35 cellular contexts compared by ENCODE assay signal in genomic region chr12:113981876-113982275, GRCh38. TPM values are rescaled to one million over a fixed set of nuclear protein-coding genes. Genes with fewer than 3 reads are reported as not detected.
DNase-seq lines count a peak whose midpoint lies in the region; ATAC-seq and TF ChIP-seq lines count a peak whose summit lies in the region.
"Had no signal": no experiment of that assay in that cellular context is flagged by ENCODE, and none has a peak within 500 bp of the region (broad histone marks: within the 10 kb centered on the region; RNA-seq: fewer than 3 reads in every experiment).

No MANE protein-coding gene starts in this region.

- H3K27ac ChIP-seq in SJSA1 (no peak overlapping the region), aorta (ENCODE audit: low read depth in 1 of 2, low read length in 2 of 2) (no peak overlapping the region)
- H3K27ac ChIP-seq: 22Rv1; A549; BLaER1; BLaER1 treated with 17β-estradiol and CSF1 and Interleukin-3, amounts not matched to agents 10 nM and 100 nM; C4-2B had no signal

- 89 to 93% methylated on average over 3 of the region's 3 CpGs for WGBS in aorta, 2 donors

- TF ChIP-seq CTCF in WTC11 (IDR thresholded peaks at IDR 0.05) = no peak

- peak; percentile 27 to 55 for DNase-seq in NCI-H526 (lab: John Stamatoyannopoulos, UW)
- no peak for DNase-seq in NCI-H526 treated with DMSO at 0.1 percent for 48 hours (lab: John Stamatoyannopoulos, UW)
- DNase-seq in SJSA1 (ENCODE audit: low read depth in 1 of 2, low spot score in 2 of 2) = peak; percentile 72 to 94
- peak; percentile 12 for DNase-seq in WTC11 (ENCODE audit: low spot score)
- peak in 1 of 2 donors; percentile 74 for DNase-seq in aorta
- no peak for DNase-seq in NCI-H345 (lab: John Stamatoyannopoulos, UW)
- DNase-seq in DMS114 treated with DMSO at 0.1 percent for 48 hours (lab: John Stamatoyannopoulos, UW; ENCODE audit: unreplicated experiment) = no peak
- DNase-seq: 8988T; ACHN; AML-193; BE2C; C1 segment of cervical spinal cord; Caco-2; Calu3; CD4-positive, alpha-beta memory T cell; CD4-positive, alpha-beta T cell; CD4-positive, CD25-positive, alpha-beta regulatory T cell; CD8-positive, alpha-beta memory T cell; CD8-positive, alpha-beta T cell; COR-L47; DMS 273 treated with DMSO at 0.1 percent for 48 hours; DMS153; DMS53; DMS79; DMS79 treated with DMSO at 0.1 percent for 48 hours; DND-41; EL had no signal

- peaks cover 94% of the 10 kb centered on the region for H3K27me3 ChIP-seq in SJSA1 (replicated peaks)
- no peaks in the 10 kb centered on the region for H3K27me3 ChIP-seq in aorta (ENCODE audit: control insufficient read depth in 1 of 2, insufficient read depth in 2 of 2, low read length in 1 of 2)
- H3K27me3 ChIP-seq: BLaER1; BLaER1 treated with 17β-estradiol and CSF1 and Interleukin-3, amounts not matched to agents 10 nM and 100 nM had no signal

- H3K9me3 ChIP-seq in SJSA1 (replicated peaks) = peaks cover 6% of the 10 kb centered on the region; the same call in 1 of the 2 replicates
- no peaks in the 10 kb centered on the region for H3K9me3 ChIP-seq in aorta (ENCODE audit: control insufficient read depth, low read length)
- H3K9me3 ChIP-seq: A549; BE2C; BLaER1; BLaER1 treated with 17β-estradiol and CSF1 and Interleukin-3, amounts not matched to agents 10 nM and 100 nM; Caco-2 had no signal

- no peak overlapping the region for H3K4me3 ChIP-seq in SJSA1
- H3K4me3 ChIP-seq in aorta (ENCODE audit: low read length in 2 of 2) = no peak overlapping the region
- H3K4me3 ChIP-seq: A549; BLaER1; BLaER1 treated with 17β-estradiol and CSF1 and Interleukin-3, amounts not matched to agents 10 nM and 100 nM had no signal

- H3K9me3 Mint-ChIP-seq in WTC11 = no peaks in the 10 kb centered on the region
- H3K9me3 Mint-ChIP-seq: CD4-positive, alpha-beta T cell; CD4-positive, CD25-positive, alpha-beta regulatory T cell; CD8-positive, alpha-beta T cell had no signal

- no peak for ATAC-seq in WTC11
- ATAC-seq in aorta (ENCODE audit: low FRiP score) = peak; percentile 9
- ATAC-seq in GM18520 (IDR thresholded peaks at IDR 0.05; ENCODE audit: unreplicated experiment) = no peak
- ATAC-seq: A549; CD8-positive, alpha-beta T cell had no signal

- POLR2A ChIA-PET in WTC11 (lab: Charles Lee) = no interaction called here

- no peaks in the 10 kb centered on the region for H3K36me3 ChIP-seq in SJSA1
- no peaks in the 10 kb centered on the region for H3K36me3 ChIP-seq in aorta (ENCODE audit: control insufficient read depth in 1 of 2, insufficient read depth in 2 of 2, low read length in 1 of 2)
- H3K36me3 ChIP-seq: BE2C; BLaER1; BLaER1 treated with 17β-estradiol and CSF1 and Interleukin-3, amounts not matched to agents 10 nM and 100 nM had no signal

- CTCF ChIA-PET in WTC11 (lab: Charles Lee) = interaction anchor here (1.6 to 2.2 kb wide), 6 partner anchors 14 to 468 kb away, joined by 5 to 79 read pairs (median 17); partner anchors contain the start of gene RBM19

- no peaks in the 10 kb centered on the region for H3K36me3 Mint-ChIP-seq in WTC11
- H3K36me3 Mint-ChIP-seq: CD14-positive monocyte; CD4-positive, alpha-beta memory T cell; CD4-positive, CD25-positive, alpha-beta regulatory T cell; CD8-positive, alpha-beta memory T cell; CD8-positive, alpha-beta T cell had no signal

- no peaks in the 10 kb centered on the region; the same call in 1 of the 2 replicates for H3K4me1 Mint-ChIP-seq in WTC11
- H3K4me1 Mint-ChIP-seq: B cell; CD14-positive monocyte; CD4-positive, alpha-beta memory T cell; CD4-positive, CD25-positive, alpha-beta regulatory T cell had no signal

- intact Hi-C loops in aorta (cut with DNase I) = loop anchor here (2.0 to 10.0 kb wide), 2 partner anchors 527 to 1933 kb away; no protein-coding TSS in a partner anchor

- peaks cover 14% of the 10 kb centered on the region for H3K27me3 Mint-ChIP-seq in WTC11 (ENCODE audit: low read depth)

- H3K4me1 ChIP-seq in SJSA1 (replicated peaks) (no peaks in the 10 kb centered on the region), aorta (ENCODE audit: control insufficient read depth in 1 of 2, insufficient read depth in 2 of 2, low read length in 2 of 2) (no peaks in the 10 kb centered on the region)
- H3K4me1 ChIP-seq: A549, BE2C, BLaER1, Caco-2 had no signal

- no peak overlapping the region for H3K27ac Mint-ChIP-seq in WTC11
- H3K27ac Mint-ChIP-seq: B cell; CD4-positive, alpha-beta memory T cell; CD4-positive, alpha-beta T cell; CD4-positive, CD25-positive, alpha-beta regulatory T cell; CD8-positive, alpha-beta T cell had no signal

- no peak overlapping the region for H3K4me3 Mint-ChIP-seq in WTC11
- H3K4me3 Mint-ChIP-seq: B cell; CD14-positive monocyte; CD4-positive, alpha-beta memory T cell; CD4-positive, alpha-beta T cell; CD4-positive, CD25-positive, alpha-beta regulatory T cell; CD8-positive, alpha-beta memory T cell; CD8-positive, alpha-beta T cell had no signal

TF ChIP-seq in WTC11, 78 proteins besides CTCF, POLR2A, EP300 and RAD21 (continues in another document):
- no peak for TF ChIP-seq ZNF671 (CRISPR knock-in tag; IDR thresholded peaks at IDR 0.05)
- TF ChIP-seq ELF4 (CRISPR knock-in tag; IDR thresholded peaks at IDR 0.05; ENCODE audit: low read depth) = no peak
- no peak for TF ChIP-seq ZNF425 (CRISPR knock-in tag; conservative IDR thresholded peaks at IDR 0.05)
- TF ChIP-seq MAX (CRISPR knock-in tag; IDR thresholded peaks at IDR 0.05) = no peak
- TF ChIP-seq SOX15 (CRISPR knock-in tag; IDR thresholded peaks at IDR 0.05) = no peak
- TF ChIP-seq EMX1 (CRISPR knock-in tag; IDR thresholded peaks at IDR 0.05) = no peak
- no peak for TF ChIP-seq NR1H2 (CRISPR knock-in tag; IDR thresholded peaks at IDR 0.05)
- TF ChIP-seq TEAD4 (CRISPR knock-in tag; IDR thresholded peaks at IDR 0.05) = no peak
- no peak for TF ChIP-seq E2F4 (CRISPR knock-in tag; IDR thresholded peaks at IDR 0.05; ENCODE audit: borderline replicate concordance, low read depth)
- no peak for TF ChIP-seq STAT6 (CRISPR knock-in tag; conservative IDR thresholded peaks at IDR 0.05; ENCODE audit: low read depth)
- TF ChIP-seq SP1 (CRISPR knock-in tag; conservative IDR thresholded peaks at IDR 0.05) = no peak
- no peak for TF ChIP-seq JUN (CRISPR knock-in tag; IDR thresholded peaks at IDR 0.05)
- TF ChIP-seq GTF2I (CRISPR knock-in tag; conservative IDR thresholded peaks at IDR 0.05) = no peak

RNA-seq across cellular contexts. Expression of gene RBM19, which starts 15.8 kb away (rescaled TPM):
- 271 and 433 TPM in 2 replicates for total RNA-seq in SJSA1 (2014; rRNA removed; shearing (Covaris generic))
- total RNA-seq in WTC11 (2021) (41.2 to 60.1 TPM (median 42.0 TPM) in 3 replicates), aorta (10 to 100 TPM; 30.3 to 31.8 TPM)
- 10 to 100 TPM in 1 of 2 donors, 1 to 10 TPM in 1; 5.6 to 21.8 TPM for polyA plus RNA-seq in aorta

Comparison
In these comparisons a context has a peak if more than half of its experiments do, and no peak if none do; other contexts are left out.
1. DNase-seq: peak in NCI-H526 (2 of 2), SJSA1 (2 of 2) and WTC11 (single experiment); none in NCI-H526 treated with DMSO at 0.1 percent for 48 hours (single experiment), NCI-H345 (single experiment) and DMS114 treated with DMSO at 0.1 percent for 48 hours (single experiment).